ENCODE assay signal across 9 cellular contexts in the genomic region with DNA sequence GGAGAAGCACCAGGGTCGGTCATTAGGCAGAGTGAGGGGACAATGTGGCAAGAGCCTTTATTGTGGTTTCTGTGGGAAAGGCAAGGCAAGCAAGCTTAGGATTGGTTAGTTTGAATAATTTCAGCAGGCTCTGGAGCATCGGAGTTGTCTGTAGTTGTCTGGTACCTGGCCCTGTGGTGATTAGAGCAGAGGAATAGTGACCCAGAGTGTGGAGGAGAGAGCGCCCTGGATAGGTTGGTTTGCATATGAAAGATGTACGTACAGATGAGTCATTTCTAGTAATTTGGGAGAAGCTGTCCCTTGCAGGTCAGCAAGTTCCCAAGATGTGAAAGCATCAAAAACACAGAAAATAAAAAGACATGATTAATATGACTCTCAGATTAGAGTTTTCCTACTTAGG.
"Had no signal": no experiment of that assay in that cellular context is flagged by ENCODE, and none has a peak within 500 bp of the region (broad histone marks: within the 10 kb centered on the region; RNA-seq: fewer than 3 reads in every experiment).

No MANE protein-coding gene starts in this region.

- DNase-seq: GM23248, GOT3, H7, H9, HCEC 1CT, HFFc6 had no signal

- H3K9ac ChIP-seq: GM23248 had no signal

- H3K4me1 ChIP-seq: HAP-1 had no signal

- H3K4me3 ChIP-seq: GM23248, HAP-1 had no signal

- H3K9me3 ChIP-seq: HAP-1 had no signal

- ATAC-seq: HCT116 had no signal

- FAIRE-seq: H54 had no signal

- H2AFZ ChIP-seq: GM23248 had no signal

- H3K27ac ChIP-seq: GM23248 had no signal

- H3K4me3 Mint-ChIP-seq: H9, HFFc6 had no signal

- H3K27ac Mint-ChIP-seq: H9, HFFc6 had no signal

- H3K36me3 ChIP-seq: HAP-1 had no signal
